Comparison of ENCODE assay signal across 9 cellular contexts in the genomic region with DNA sequence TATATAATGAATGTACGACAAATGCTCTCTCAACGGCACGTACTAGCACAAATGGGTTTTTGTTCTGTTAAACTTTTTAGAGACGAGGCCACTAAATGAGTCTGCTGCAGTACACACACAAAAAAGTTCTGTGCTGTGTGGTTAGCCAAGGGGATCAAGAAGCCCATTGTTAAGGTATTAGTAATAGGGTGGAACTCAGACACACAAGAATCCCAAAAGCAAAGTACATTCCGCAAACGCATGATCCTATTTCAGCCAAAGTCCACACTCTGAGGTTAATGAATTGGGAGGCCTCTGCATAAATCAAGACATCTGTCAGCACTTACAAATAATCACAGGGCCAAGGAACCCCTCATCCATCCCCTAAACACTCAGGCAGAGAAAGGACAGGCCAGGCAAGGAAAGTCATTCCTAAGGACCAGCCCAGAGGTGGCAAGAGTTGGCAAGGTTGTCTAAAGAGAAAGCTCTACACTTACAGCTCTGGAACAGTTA. TPM values are rescaled to one million over a fixed set of nuclear protein-coding genes. Genes with fewer than 3 reads are reported as not detected.
A peak's percentile ranks its signal among the peaks of the same experiment; 100 is the strongest.
DNase-seq lines count a peak whose midpoint lies in the region; ATAC-seq and TF ChIP-seq lines count a peak whose summit lies in the region.
"Had no signal": no experiment of that assay in that cellular context is flagged by ENCODE, and none has a peak within 500 bp of the region (broad histone marks: within the 10 kb centered on the region; RNA-seq: fewer than 3 reads in every experiment).

No MANE protein-coding gene starts in this region.

- H3K9me3 ChIP-seq in tibial artery = no peaks in the 10 kb centered on the region

- POLR2A ChIA-PET in activated CD8-positive, alpha-beta T cell treated with anti-CD3 and anti-CD28 coated beads for 36 hours (lab: Charles Lee) = no interaction called here
- POLR2A ChIA-PET in activated CD4-positive, alpha-beta T cell treated with anti-CD3 and anti-CD28 coated beads, Interleukin-2, amount 10 ng/mL, durations not matched to agents 7 days and 5 days (lab: Charles Lee) = no interaction called here

- no peaks in the 10 kb centered on the region for H3K36me3 ChIP-seq in brain microvascular endothelial cell (replicated peaks)
- H3K36me3 ChIP-seq in tibial artery = no peaks in the 10 kb centered on the region

- peak overlapping the region; percentile 12 for H3K4me3 ChIP-seq in brain microvascular endothelial cell (ENCODE audit: low read depth, low read length)
- H3K4me3 ChIP-seq in tibial artery = peak overlapping the region; percentile 1 to 6

- DNase-seq in HS-5 (ENCODE audit: low read depth) (peak; percentile 80), brain microvascular endothelial cell (peak; percentile 90), islet precursor cell (peak; percentile 95), tibial artery (no peak), GM19238 (ENCODE audit: insufficient read length, low spot score) (no peak)
- no peak for DNase-seq in activated CD8-positive, alpha-beta T cell treated with anti-CD3 and anti-CD28 coated beads for 36 hours
- DNase-seq in activated CD4-positive, alpha-beta T cell treated with anti-CD3 and anti-CD28 coated beads, Interleukin-2, amount 10 ng/mL, durations not matched to agents 7 days and 5 days = no peak

- H3K27me3 ChIP-seq in brain microvascular endothelial cell (replicated peaks) (no peaks in the 10 kb centered on the region), tibial artery (no peaks in the 10 kb centered on the region)

- no peak for ATAC-seq in activated CD8-positive, alpha-beta T cell treated with anti-CD3 and anti-CD28 coated beads for 36 hours
- ATAC-seq in GM18909 (IDR thresholded peaks at IDR 0.05; ENCODE audit: poor library complexity, unreplicated experiment) = no peak

- peaks cover 0 to 40% (median 23%) of the 10 kb centered on the region in 4 donors for H3K4me1 ChIP-seq in tibial artery
- H3K4me1 ChIP-seq: parathyroid adenoma had no signal

- H3K27ac Mint-ChIP-seq in activated CD8-positive, alpha-beta T cell treated with anti-CD3 and anti-CD28 coated beads for 36 hours = no peak overlapping the region
- no peak overlapping the region for H3K27ac Mint-ChIP-seq in activated CD4-positive, alpha-beta T cell treated with anti-CD3 and anti-CD28 coated beads, Interleukin-2, amount 10 ng/mL, durations not matched to agents 7 days and 5 days

- peaks cover 2% of the 10 kb centered on the region for H3K27me3 Mint-ChIP-seq in activated CD8-positive, alpha-beta T cell treated with anti-CD3 and anti-CD28 coated beads for 36 hours
- H3K27me3 Mint-ChIP-seq in activated CD4-positive, alpha-beta T cell treated with anti-CD3 and anti-CD28 coated beads, Interleukin-2, amount 10 ng/mL, durations not matched to agents 7 days and 5 days = peaks cover 6% of the 10 kb centered on the region

- H3K36me3 Mint-ChIP-seq in activated CD8-positive, alpha-beta T cell treated with anti-CD3 and anti-CD28 coated beads for 36 hours (ENCODE audit: low read depth) = no peaks in the 10 kb centered on the region
- no peaks in the 10 kb centered on the region for H3K36me3 Mint-ChIP-seq in activated CD4-positive, alpha-beta T cell treated with anti-CD3 and anti-CD28 coated beads, Interleukin-2, amount 10 ng/mL, durations not matched to agents 7 days and 5 days (ENCODE audit: low read depth)

- no peaks in the 10 kb centered on the region for H3K9me3 Mint-ChIP-seq in activated CD8-positive, alpha-beta T cell treated with anti-CD3 and anti-CD28 coated beads for 36 hours
- peaks cover 3% of the 10 kb centered on the region for H3K9me3 Mint-ChIP-seq in activated CD4-positive, alpha-beta T cell treated with anti-CD3 and anti-CD28 coated beads, Interleukin-2, amount 10 ng/mL, durations not matched to agents 7 days and 5 days

- intact Hi-C loops in tibial artery (cut with DNase I; ENCODE audit: low total_unique reads) = no loop called here
- intact Hi-C loops in activated CD8-positive, alpha-beta T cell treated with anti-CD3 and anti-CD28 coated beads for 36 hours (cut with micrococcal nuclease) = no loop called here

- CTCF ChIA-PET in activated CD8-positive, alpha-beta T cell treated with anti-CD3 and anti-CD28 coated beads for 36 hours (lab: Charles Lee) = no interaction called here
- CTCF ChIA-PET in activated CD4-positive, alpha-beta T cell treated with anti-CD3 and anti-CD28 coated beads, Interleukin-2, amount 10 ng/mL, durations not matched to agents 7 days and 5 days (lab: Charles Lee) = interaction anchor here (0.6 kb wide), 1 partner anchor 713 kb away, joined by 3 read pairs; no protein-coding TSS in a partner anchor

- no peak overlapping the region for H3K4me3 Mint-ChIP-seq in activated CD8-positive, alpha-beta T cell treated with anti-CD3 and anti-CD28 coated beads for 36 hours
- H3K4me3 Mint-ChIP-seq in activated CD4-positive, alpha-beta T cell treated with anti-CD3 and anti-CD28 coated beads, Interleukin-2, amount 10 ng/mL, durations not matched to agents 7 days and 5 days = no peak overlapping the region

- in situ Hi-C loops in brain microvascular endothelial cell (cut with HindIII; ENCODE audit: low pct_ligation_motif_present, low sequenced_read_pairs) = no loop called here

- H3K4me1 Mint-ChIP-seq in activated CD8-positive, alpha-beta T cell treated with anti-CD3 and anti-CD28 coated beads for 36 hours (ENCODE audit: low read depth) = no peaks in the 10 kb centered on the region
- H3K4me1 Mint-ChIP-seq in activated CD4-positive, alpha-beta T cell treated with anti-CD3 and anti-CD28 coated beads, Interleukin-2, amount 10 ng/mL, durations not matched to agents 7 days and 5 days = no peaks in the 10 kb centered on the region

- TF ChIP-seq CTCF in brain microvascular endothelial cell (IDR thresholded peaks at IDR 0.05; ENCODE audit: low read depth, low read length, missing control alignments) (no peak), tibial artery (IDR thresholded peaks at IDR 0.05) (no peak)
- TF ChIP-seq CTCF in activated CD8-positive, alpha-beta T cell treated with anti-CD3 and anti-CD28 coated beads for 36 hours (IDR thresholded peaks at IDR 0.05) = no peak

- H3K27ac ChIP-seq in brain microvascular endothelial cell (peak overlapping the region; percentile 92), tibial artery (peak overlapping the region; percentile 67 to 70)

RNA-seq across cellular contexts. Expression of a gene that starts 12.1 kb away (rescaled TPM):
- total RNA-seq in activated CD8-positive, alpha-beta T cell treated with anti-CD3 and anti-CD28 coated beads for 36 hours = 1 to 10 TPM; 1.9 to 2.1 TPM
- 1 to 10 TPM in 1 of 2 experiments, under 1 TPM in 1; 0.89 to 1.1 TPM for total RNA-seq in activated CD4-positive, alpha-beta T cell treated with anti-CD3 and anti-CD28 coated beads, Interleukin-2, amount 10 ng/mL, durations not matched to agents 7 days and 5 days

RNA-seq across cellular contexts. Expression of a gene that starts 12.6 kb away (rescaled TPM):
- not detected for total RNA-seq in activated CD8-positive, alpha-beta T cell treated with anti-CD3 and anti-CD28 coated beads for 36 hours
- total RNA-seq in activated CD4-positive, alpha-beta T cell treated with anti-CD3 and anti-CD28 coated beads, Interleukin-2, amount 10 ng/mL, durations not matched to agents 7 days and 5 days = not detected

Comparison
In these comparisons a context has a peak if more than half of its experiments do, and no peak if none do; other contexts are left out.
1. DNase-seq: peak in HS-5 (single experiment), brain microvascular endothelial cell (single experiment) and islet precursor cell (single experiment); none in tibial artery (0 of 2), activated CD8-positive, alpha-beta T cell treated with anti-CD3 and anti-CD28 coated beads for 36 hours (single experiment), GM19238 (single experiment) and activated CD4-positive, alpha-beta T cell treated with anti-CD3 and anti-CD28 coated beads, Interleukin-2, amount 10 ng/mL, durations not matched to agents 7 days and 5 days (single experiment).